Comparison of ENCODE assay signal across 11 cellular contexts in genomic region chr15:31350771-31351170, GRCh38. TPM values are rescaled to one million over a fixed set of nuclear protein-coding genes. Genes with fewer than 3 reads are reported as not detected.
A peak's percentile ranks its signal among the peaks of the same experiment; 100 is the strongest.
DNase-seq lines count a peak whose midpoint lies in the region; ATAC-seq and TF ChIP-seq lines count a peak whose summit lies in the region.
"Had no signal": no experiment of that assay in that cellular context is flagged by ENCODE, and none has a peak within 500 bp of the region (broad histone marks: within the 10 kb centered on the region; RNA-seq: fewer than 3 reads in every experiment).

No MANE protein-coding gene starts in this region.

- no peaks in the 10 kb centered on the region for H3F3A ChIP-seq in smooth muscle cell (ENCODE audit: low read depth)

- TF ChIP-seq CTCF in DND-41 (IDR thresholded peaks at IDR 0.05; ENCODE audit: borderline replicate concordance, extremely low read depth, low read length, poor library complexity, severe bottlenecking) (no peak), RWPE2 (IDR thresholded peaks at IDR 0.05; ENCODE audit: poor library complexity, severe bottlenecking) (no peak), esophagus muscularis mucosa (IDR thresholded peaks at IDR 0.05) (no peak), smooth muscle cell (IDR thresholded peaks at IDR 0.05; ENCODE audit: borderline replicate concordance, insufficient read depth, poor library complexity, severe bottlenecking) (no peak), endothelial cell (IDR thresholded peaks at IDR 0.05; ENCODE audit: unreplicated experiment) (no peak)

- H3K9me3 Mint-ChIP-seq in endothelial cell (ENCODE audit: unreplicated experiment) = no peaks in the 10 kb centered on the region

- H3K9ac ChIP-seq in DND-41 (ENCODE audit: low read depth, low read length) (no peak overlapping the region), smooth muscle cell (ENCODE audit: low read depth) (no peak overlapping the region)

- H3K4me1 ChIP-seq in DND-41 (ENCODE audit: insufficient read depth, low read length) (peaks cover 58% of the 10 kb centered on the region), RWPE2 (ENCODE audit: insufficient read depth, poor library complexity, severe bottlenecking) (peaks cover 32% of the 10 kb centered on the region), esophagus muscularis mucosa (peaks cover 100% of the 10 kb centered on the region in 4 donors), smooth muscle cell (ENCODE audit: low read depth) (peaks cover 18% of the 10 kb centered on the region)

- no peaks in the 10 kb centered on the region for H3K36me3 Mint-ChIP-seq in endothelial cell (ENCODE audit: low read depth, unreplicated experiment)

- intact Hi-C loops in esophagus muscularis mucosa (cut with DNase I) = no loop called here

- H3K27me3 Mint-ChIP-seq in endothelial cell (ENCODE audit: unreplicated experiment) = peaks cover 3% of the 10 kb centered on the region

- WGBS in esophagus muscularis mucosa = 94% methylated on average over 7 of the region's 7 CpGs
- 95% methylated on average over 7 of the region's 7 CpGs for WGBS in smooth muscle cell (ENCODE audit: low lambda C conversion rate)

- peaks cover 16% of the 10 kb centered on the region for H3K4me1 Mint-ChIP-seq in endothelial cell (ENCODE audit: unreplicated experiment)

- H2AFZ ChIP-seq in DND-41 (ENCODE audit: low read depth, low read length) = no peak overlapping the region
- no peak overlapping the region for H2AFZ ChIP-seq in smooth muscle cell (ENCODE audit: low read depth)

- ATAC-seq in DND-41 (ENCODE audit: insufficient read depth, low read depth) (no peak), RWPE2 (ENCODE audit: low read depth) (no peak)
- ATAC-seq: left colon had no signal

- H4K20me1 ChIP-seq in DND-41 (ENCODE audit: insufficient read depth, low read length) (peaks cover 94% of the 10 kb centered on the region), smooth muscle cell (ENCODE audit: low read depth) (peaks cover 100% of the 10 kb centered on the region)

- H3K9me3 ChIP-seq in DND-41 (ENCODE audit: insufficient read depth, low read length, severe bottlenecking) (no peaks in the 10 kb centered on the region), RWPE2 (ENCODE audit: severe bottlenecking) (no peaks in the 10 kb centered on the region), esophagus muscularis mucosa (no peaks in the 10 kb centered on the region), smooth muscle cell (replicated peaks; ENCODE audit: low read depth) (no peaks in the 10 kb centered on the region)

- H3K27ac ChIP-seq in DND-41 (ENCODE audit: low read length) = peak overlapping the region; percentile 38; the same call in 1 of the 2 replicates
- peak overlapping the region; percentile 53 for H3K27ac ChIP-seq in RWPE2 (ENCODE audit: poor library complexity, severe bottlenecking)
- H3K27ac ChIP-seq in esophagus muscularis mucosa (replicated peaks in 1 of 4) = peak overlapping the region in 3 of 4 donors; percentile 59 to 89 (median 75)
- peak overlapping the region; percentile 58 for H3K27ac ChIP-seq in smooth muscle cell (ENCODE audit: low read depth)

- DNase-seq in DND-41 = no peak
- no peak for DNase-seq in RWPE2 (ENCODE audit: low spot score)
- no peak for DNase-seq in esophagus muscularis mucosa (ENCODE audit: extremely low spot score)
- no peak for DNase-seq in smooth muscle cell (lab: John Stamatoyannopoulos, UW; ENCODE audit: unreplicated experiment)
- DNase-seq in endothelial cell (ENCODE audit: low spot score) = no peak
- DNase-seq in COLO668 (lab: John Stamatoyannopoulos, UW; ENCODE audit: unreplicated experiment) = no peak
- no peak for DNase-seq in GF-D8 (lab: John Stamatoyannopoulos, UW)
- DNase-seq: activated gamma-delta T cell treated with Interleukin-2 at 50 U/mL for 16 hours, DMS153, foreskin melanocyte, left colon had no signal

- no peak for TF ChIP-seq EP300 in esophagus muscularis mucosa (IDR thresholded peaks at IDR 0.05)

- no peak overlapping the region for H3K4me3 ChIP-seq in DND-41 (ENCODE audit: low read depth in 1 of 2, low read length in 2 of 2)
- H3K4me3 ChIP-seq in RWPE2 (ENCODE audit: severe bottlenecking) = no peak overlapping the region
- no peak overlapping the region for H3K4me3 ChIP-seq in esophagus muscularis mucosa
- H3K4me3 ChIP-seq in smooth muscle cell = no peak overlapping the region

- H3K36me3 ChIP-seq in DND-41 (ENCODE audit: insufficient read depth, low read length) (peaks cover 58% of the 10 kb centered on the region), RWPE2 (ENCODE audit: low read depth) (peaks cover 7% of the 10 kb centered on the region; the same call in 1 of the 2 replicates), esophagus muscularis mucosa (peaks cover 0 to 14% (median 11%) of the 10 kb centered on the region in 4 donors), smooth muscle cell (ENCODE audit: low read depth) (peaks cover 4% of the 10 kb centered on the region)

- H3K27ac Mint-ChIP-seq in endothelial cell (ENCODE audit: unreplicated experiment) = no peak overlapping the region

- H3K79me2 ChIP-seq in DND-41 (ENCODE audit: insufficient read depth, low read length) (peaks cover 100% of the 10 kb centered on the region), smooth muscle cell (ENCODE audit: low read depth) (peaks cover 100% of the 10 kb centered on the region)

- TF ChIP-seq POLR2A in esophagus muscularis mucosa (IDR thresholded peaks at IDR 0.05; ENCODE audit: low read depth) = no peak

- H3K4me3 Mint-ChIP-seq in endothelial cell (ENCODE audit: unreplicated experiment) = no peak overlapping the region

- H3K4me2 ChIP-seq in DND-41 (ENCODE audit: insufficient read depth, low read length) (no peak overlapping the region), smooth muscle cell (no peak overlapping the region)

- H3K27me3 ChIP-seq in DND-41 (ENCODE audit: insufficient read depth, low read length, poor library complexity) (no peaks in the 10 kb centered on the region), RWPE2 (ENCODE audit: insufficient read depth, poor library complexity, severe bottlenecking) (no peaks in the 10 kb centered on the region), esophagus muscularis mucosa (no peaks in the 10 kb centered on the region), smooth muscle cell (ENCODE audit: low read depth) (no peaks in the 10 kb centered on the region)

RNA-seq across cellular contexts. Expression of gene KLF13, which starts 24.1 kb away (rescaled TPM):
- total RNA-seq in esophagus muscularis mucosa (100 to 1,000 TPM in 1 of 4 donors, 10 to 100 TPM in 3; 57.3 to 109 (median 74.2) TPM), smooth muscle cell (74.2 and 77.4 TPM in 2 replicates), endothelial cell (ENCODE audit: unreplicated experiment) (45.1 TPM)
- polyA plus RNA-seq in smooth muscle cell = 42.1 and 58.0 TPM in 2 replicates
